In genomic region chr3:190629088-190629487, GRCh38 we compare ENCODE assay signal across 24 cellular contexts.
"Had no signal": no experiment of that assay in that cellular context is flagged by ENCODE, and none has a peak within 500 bp of the region (broad histone marks: within the 10 kb centered on the region; RNA-seq: fewer than 3 reads in every experiment).

No MANE protein-coding gene starts in this region.

- H3K27ac ChIP-seq: epithelial cell of prostate, esophagus squamous epithelium, gastrocnemius medialis, heart right ventricle, left lung, lower lobe of right lung had no signal

- H3K4me3 Mint-ChIP-seq: dendritic cell treated with granulocyte-macrophage colony-stimulating factor and Interleukin-4, amounts not matched to agents 40 ng/mL and 50 ng/mL, for 4 days; effector memory CD8-positive, alpha-beta T cell; endodermal cell; mesothelial cell of epicardium; naive B cell had no signal

- H3K27ac Mint-ChIP-seq: dendritic cell treated with granulocyte-macrophage colony-stimulating factor and Interleukin-4, amounts not matched to agents 40 ng/mL and 50 ng/mL, for 4 days; effector memory CD8-positive, alpha-beta T cell; endodermal cell; mesothelial cell of epicardium; naive B cell had no signal

- H3K4me1 Mint-ChIP-seq: endodermal cell, mesothelial cell of epicardium had no signal

- H3K4me3 ChIP-seq: esophagus squamous epithelium, gastrocnemius medialis, heart right ventricle, left lung, lower lobe of right lung, mucosa of descending colon had no signal

- H3K9me3 ChIP-seq: esophagus squamous epithelium, gastrocnemius medialis, heart right ventricle, left lung, lower lobe of right lung, mucosa of descending colon had no signal

- H3K9me3 Mint-ChIP-seq: dendritic cell treated with granulocyte-macrophage colony-stimulating factor and Interleukin-4, amounts not matched to agents 40 ng/mL and 50 ng/mL, for 4 days; effector memory CD8-positive, alpha-beta T cell; endodermal cell; mesothelial cell of epicardium; naive B cell had no signal

- H3K36me3 ChIP-seq: gastrocnemius medialis had no signal

- H3K27me3 Mint-ChIP-seq: dendritic cell treated with granulocyte-macrophage colony-stimulating factor and Interleukin-4, amounts not matched to agents 40 ng/mL and 50 ng/mL, for 4 days; effector memory CD8-positive, alpha-beta T cell; naive B cell had no signal

- ATAC-seq: effector memory CD8-positive, alpha-beta T cell; esophagus mucosa; gastrocnemius medialis; heart right ventricle; left cardiac atrium; left lung; left ventricle myocardium superior; lower lobe of right lung; mucosa of descending colon had no signal

- DNase-seq: cortex of kidney; effector CD8-positive, alpha-beta T cell; effector memory CD8-positive, alpha-beta T cell; endodermal cell; erythroblast; esophagus squamous epithelium; foreskin fibroblast; foreskin melanocyte; gastrocnemius medialis; glutamatergic neuron; head of caudate nucleus; heart right ventricle; hippocampal formation; left cardiac atrium; left lung; left ventricle myocardium superior; lower lobe of right lung; mesenchymal stem cell; mucosa of descending colon; naive B cell had no signal
